20 cellular contexts compared by ENCODE assay signal in genomic region chr4:184463158-184463557, GRCh38. TPM values are rescaled to one million over a fixed set of nuclear protein-coding genes. Genes with fewer than 3 reads are reported as not detected.
DNase-seq lines count a peak whose midpoint lies in the region; ATAC-seq, FAIRE-seq and TF ChIP-seq lines count a peak whose summit lies in the region.
"Had no signal": no experiment of that assay in that cellular context is flagged by ENCODE, and none has a peak within 500 bp of the region (broad histone marks: within the 10 kb centered on the region; RNA-seq: fewer than 3 reads in every experiment).

No MANE protein-coding gene starts in this region.

- no peak overlapping the region for H2AK5ac ChIP-seq in H1 (ENCODE audit: low read depth, low read length)

- FAIRE-seq in H1 (lab: Jason Lieb, UNC): no peak
- FAIRE-seq: A204.1 had no signal

- H3K36me3 ChIP-seq in KMS-11 (ENCODE audit: insufficient read depth) (no peaks in the 10 kb centered on the region), H1 (ENCODE audit: control insufficient read depth in 2 of 4, insufficient read depth in 4 of 4, low read length in 3 of 4) (no peaks in the 10 kb centered on the region), PC-3 (ENCODE audit: low read depth, low read length) (no peaks in the 10 kb centered on the region)
- H3K36me3 ChIP-seq: MG63 had no signal

- peaks cover 68% of the 10 kb centered on the region for H3K4me1 ChIP-seq in KMS-11 (ENCODE audit: low read depth, poor library complexity, severe bottlenecking)
- H3K4me1 ChIP-seq in H1 (replicated peaks in 1 of 4; ENCODE audit: control insufficient read depth in 3 of 4, insufficient read depth in 4 of 4, low read length in 3 of 4): peaks cover 0 to 15% (median 7%) of the 10 kb centered on the region in 4 experiments; a peak in 6 of 7 replicates
- no peaks in the 10 kb centered on the region for H3K4me1 ChIP-seq in PC-3 (ENCODE audit: insufficient read depth, low read length)

- H3K4me3 Mint-ChIP-seq in stimulated activated naive CD8-positive, alpha-beta T cell treated with anti-CD3 and anti-CD28 coated beads, Interleukin-15, Interleukin-2, amounts not matched to agents 100 ng/mL and 50 ng/mL, for 24 hours: no peak overlapping the region
- no peak overlapping the region for H3K4me3 Mint-ChIP-seq in stimulated activated naive CD8-positive, alpha-beta T cell treated with anti-CD3 and anti-CD28 coated beads, Interleukin-15, amount 100 ng/mL, for 72 hours

- H4K20me1 ChIP-seq in KMS-11 (ENCODE audit: insufficient read depth) (no peaks in the 10 kb centered on the region), H1 (replicated peaks in 1 of 2; ENCODE audit: control insufficient read depth in 1 of 2, insufficient read depth in 2 of 2, low read length in 2 of 2) (peaks cover 3 to 5% of the 10 kb centered on the region in 2 experiments), PC-3 (ENCODE audit: low read length) (no peaks in the 10 kb centered on the region)

- H3K23ac ChIP-seq in H1 (ENCODE audit: insufficient read length): no peak overlapping the region

- H4K91ac ChIP-seq in H1 (replicated peaks; ENCODE audit: insufficient read length, low read length): no peak overlapping the region

- H2BK15ac ChIP-seq in H1 (ENCODE audit: low read length): no peak overlapping the region

- TF ChIP-seq CTCF in KMS-11 (conservative IDR thresholded peaks at IDR 0.05; ENCODE audit: low read depth, low read length) (no peak), H1 (IDR thresholded peaks at IDR 0.05; ENCODE audit: control extremely low read depth in 1 of 3, insufficient read depth in 1 of 3, low read depth in 1 of 3, low read length in 3 of 3) (no peak), PC-3 (conservative IDR thresholded peaks at IDR 0.05; ENCODE audit: low read depth, low read length) (no peak)

- H2AFZ ChIP-seq in KMS-11 (ENCODE audit: low read depth) (no peak overlapping the region), H1 (ENCODE audit: low read length) (no peak overlapping the region), PC-3 (ENCODE audit: low read length) (no peak overlapping the region)

- CTCF ChIA-PET in H1 (lab: Charles Lee; ENCODE audit: partially characterized antibody): interaction anchor here (0.9 to 1.8 kb wide), 2 partner anchors 50 to 365 kb away, joined by 3 to 4 read pairs; no protein-coding TSS in a partner anchor
- CTCF ChIA-PET in PC-3 (lab: Charles Lee): no interaction called here

- H3K27ac ChIP-seq in KMS-11 (no peak overlapping the region), H1 (ENCODE audit: low read depth, low read length) (no peak overlapping the region), PC-3 (ENCODE audit: low read length) (no peak overlapping the region)
- H3K27ac ChIP-seq: SK-N-MC had no signal

- no peak overlapping the region for H3K14ac ChIP-seq in H1 (ENCODE audit: insufficient read length)

- no peaks in the 10 kb centered on the region for H3K9me3 Mint-ChIP-seq in stimulated activated naive CD8-positive, alpha-beta T cell treated with anti-CD3 and anti-CD28 coated beads, Interleukin-15, Interleukin-2, amounts not matched to agents 100 ng/mL and 50 ng/mL, for 24 hours
- peaks cover 0 to 4% of the 10 kb centered on the region in 2 donors for H3K9me3 Mint-ChIP-seq in stimulated activated naive CD8-positive, alpha-beta T cell treated with anti-CD3 and anti-CD28 coated beads, Interleukin-15, amount 100 ng/mL, for 72 hours

- H3K79me2 ChIP-seq in KMS-11 (ENCODE audit: insufficient read depth, low read depth) (peaks cover 88% of the 10 kb centered on the region), H1 (ENCODE audit: control insufficient read depth in 1 of 2, insufficient read depth in 2 of 2, low read length in 2 of 2) (peaks cover 0 to 81% of the 10 kb centered on the region in 2 experiments; a peak in 2 of 4 replicates), PC-3 (ENCODE audit: low read length) (peaks cover 39% of the 10 kb centered on the region)

- no peak overlapping the region for H4K8ac ChIP-seq in H1 (ENCODE audit: extremely low read depth, insufficient read depth, low read length)

- POLR2A ChIA-PET in H1 (lab: Charles Lee; ENCODE audit: partially characterized antibody) (no interaction called here), PC-3 (lab: Charles Lee; ENCODE audit: unreplicated experiment) (interaction anchor here (0.6 kb wide), 1 partner anchor 12 kb away, joined by 17 read pairs; no protein-coding TSS in a partner anchor)

- H3K36me3 Mint-ChIP-seq in stimulated activated naive CD8-positive, alpha-beta T cell treated with anti-CD3 and anti-CD28 coated beads, Interleukin-15, Interleukin-2, amounts not matched to agents 100 ng/mL and 50 ng/mL, for 24 hours (ENCODE audit: low read depth): peaks cover 17% of the 10 kb centered on the region

- no peaks in the 10 kb centered on the region for H3K9me2 ChIP-seq in PC-3 (replicated peaks; ENCODE audit: low read length)

- H3K4me2 ChIP-seq in KMS-11 (peak overlapping the region; percentile 8; the same call in 1 of the 2 replicates), H1 (ENCODE audit: insufficient read depth in 1 of 2, low read depth in 2 of 2, low read length in 2 of 2) (no peak overlapping the region), PC-3 (ENCODE audit: low read length) (no peak overlapping the region)

- H3K4me1 Mint-ChIP-seq in stimulated activated naive CD8-positive, alpha-beta T cell treated with anti-CD3 and anti-CD28 coated beads, Interleukin-15, Interleukin-2, amounts not matched to agents 100 ng/mL and 50 ng/mL, for 24 hours (ENCODE audit: low read depth): peaks cover 77% of the 10 kb centered on the region
- H3K4me1 Mint-ChIP-seq in stimulated activated naive CD8-positive, alpha-beta T cell treated with anti-CD3 and anti-CD28 coated beads, Interleukin-15, amount 100 ng/mL, for 72 hours: peaks cover 71% of the 10 kb centered on the region

- no peak overlapping the region for H4K5ac ChIP-seq in H1 (ENCODE audit: insufficient read length, low read depth, low read length)

- no peak overlapping the region for H2BK20ac ChIP-seq in H1 (ENCODE audit: low read length)

- H3F3A ChIP-seq in PC-3 (ENCODE audit: low read length, unreplicated experiment): no peaks in the 10 kb centered on the region

- H2BK12ac ChIP-seq in H1 (ENCODE audit: low read depth, low read length): no peak overlapping the region

- no peak for ATAC-seq in stimulated activated naive CD8-positive, alpha-beta T cell treated with anti-CD3 and anti-CD28 coated beads, Interleukin-15, Interleukin-2, amounts not matched to agents 100 U/mL and 50 U/mL, for 24 hours
- peak; percentile 40 for ATAC-seq in stimulated activated naive CD8-positive, alpha-beta T cell treated with anti-CD3 and anti-CD28 coated beads, Interleukin-15, amount 100 ng/mL, for 72 hours
- ATAC-seq in PC-3: no peak

- H3K9me3 ChIP-seq in H1 (ENCODE audit: insufficient read depth in 2 of 2, low read depth in 1 of 2, low read length in 1 of 2) (no peaks in the 10 kb centered on the region), PC-3 (ENCODE audit: low read length) (no peaks in the 10 kb centered on the region)
- H3K9me3 ChIP-seq: MG63 had no signal

- H3K79me1 ChIP-seq in H1 (ENCODE audit: low read depth, low read length): peaks cover 3% of the 10 kb centered on the region

- H3K27ac Mint-ChIP-seq in stimulated activated naive CD8-positive, alpha-beta T cell treated with anti-CD3 and anti-CD28 coated beads, Interleukin-15, Interleukin-2, amounts not matched to agents 100 ng/mL and 50 ng/mL, for 24 hours: peak overlapping the region; percentile 39
- H3K27ac Mint-ChIP-seq in stimulated activated naive CD8-positive, alpha-beta T cell treated with anti-CD3 and anti-CD28 coated beads, Interleukin-15, amount 100 ng/mL, for 72 hours: no peak overlapping the region

- H3K27me3 Mint-ChIP-seq in stimulated activated naive CD8-positive, alpha-beta T cell treated with anti-CD3 and anti-CD28 coated beads, Interleukin-15, Interleukin-2, amounts not matched to agents 100 ng/mL and 50 ng/mL, for 24 hours: no peaks in the 10 kb centered on the region
- H3K27me3 Mint-ChIP-seq in stimulated activated naive CD8-positive, alpha-beta T cell treated with anti-CD3 and anti-CD28 coated beads, Interleukin-15, amount 100 ng/mL, for 72 hours: no peaks in the 10 kb centered on the region

- H3K56ac ChIP-seq in H1 (replicated peaks; ENCODE audit: insufficient read length, low read depth, low read length): no peak overlapping the region

- no peak overlapping the region for H2BK5ac ChIP-seq in H1 (ENCODE audit: low read depth, low read length)

- no peak overlapping the region for H3K9ac ChIP-seq in KMS-11
- no peak overlapping the region for H3K9ac ChIP-seq in H1 (replicated peaks in 1 of 4; ENCODE audit: extremely low read depth in 1 of 4, low read depth in 3 of 4, low read length in 3 of 4)
- H3K9ac ChIP-seq in PC-3 (ENCODE audit: low read length): no peak overlapping the region

- intact Hi-C loops in PC-3 (cut with micrococcal nuclease): no loop called here

- H3K18ac ChIP-seq in H1 (ENCODE audit: extremely low read depth, low read length): no peak overlapping the region

- no peak for DNase-seq in stimulated activated naive CD8-positive, alpha-beta T cell treated with anti-CD3 and anti-CD28 coated beads, Interleukin-15, Interleukin-2, amounts not matched to agents 100 U/mL and 50 U/mL, for 24 hours
- no peak for DNase-seq in H1 (ENCODE audit: low read depth in 1 of 2, low spot score in 2 of 2)
- no peak for DNase-seq in stimulated activated naive CD8-positive, alpha-beta T cell treated with anti-CD3 and anti-CD28 coated beads, Interleukin-15, amount 100 ng/mL, for 72 hours
- no peak for DNase-seq in activated CD4-positive, alpha-beta T cell treated with anti-CD3 and anti-CD28 coated beads, Interleukin-2, amount 50 U/mL, for 1 hour
- no peak for DNase-seq in PC-3
- DNase-seq in amniotic stem cell (lab: John Stamatoyannopoulos, UW): no peak
- DNase-seq: DMS79 treated with DMSO at 0.1 percent for 48 hours, H7, Karpas-422, MG63, NCI-H1092 treated with DMSO at 0.1 percent for 48 hours, NCI-H146, NCI-H2081 treated with DMSO at 0.1 percent for 48 hours, NCI-H748 treated with DMSO at 0.1 percent for 48 hours, OCI-M1, SHP77 had no signal

- BruUV-seq in PC-3 (replicated peaks; lab: Mats Ljungman, UMichigan): no TSS peak

- no peak for TF ChIP-seq RAD21 in H1 (IDR thresholded peaks at IDR 0.05 in 1 of 2, conservative IDR thresholded peaks at IDR 0.05 in 1 of 2; ENCODE audit: low read depth in 2 of 2, low read length in 2 of 2)

- TF ChIP-seq EP300 in H1 (IDR thresholded peaks at IDR 0.05; ENCODE audit: borderline replicate concordance in 1 of 2, low read depth in 2 of 2, low read length in 2 of 2): no peak

- no peaks in the 10 kb centered on the region for H3K23me2 ChIP-seq in H1 (ENCODE audit: low read depth, low read length)

- 98% methylated on average over 2 of the region's 2 CpGs; no CpG with 5 or more reads in 1 of the 2 experiments for WGBS in H1 (ENCODE audit: extremely low coverage in 1 of 2, insufficient coverage in 1 of 2, insufficient read length in 1 of 2, insufficient replicate concordance in 2 of 2, low coverage in 1 of 2, low lambda C conversion rate in 2 of 2, missing lambda C conversion rate in 1 of 2), 2 experiments

- H3K27me3 ChIP-seq in KMS-11 (ENCODE audit: insufficient read depth, low read depth) (no peaks in the 10 kb centered on the region), H1 (replicated peaks in 1 of 4; ENCODE audit: control insufficient read depth in 3 of 4, extremely low read depth in 1 of 4, insufficient read depth in 3 of 4, low read length in 3 of 4) (no peaks in the 10 kb centered on the region), PC-3 (ENCODE audit: low read length) (no peaks in the 10 kb centered on the region)
- H3K27me3 ChIP-seq: MG63 had no signal

- no peak overlapping the region for H3K4ac ChIP-seq in H1 (replicated peaks; ENCODE audit: insufficient read length, low read depth, low read length)

- H2BK120ac ChIP-seq in H1 (replicated peaks; ENCODE audit: low read depth, low read length): no peak overlapping the region

- H3K4me3 ChIP-seq in KMS-11 (IDR thresholded peaks at IDR 0.05; ENCODE audit: insufficient read depth, low read depth, low read length) (no peak overlapping the region), H1 (ENCODE audit: extremely low read depth in 1 of 4, insufficient read depth in 2 of 4, low read depth in 3 of 4, low read length in 4 of 4) (no peak overlapping the region), PC-3 (ENCODE audit: low read length) (no peak overlapping the region)
- H3K4me3 ChIP-seq: MG63, SK-N-MC had no signal

- no peak for TF ChIP-seq POLR2A in H1 (IDR thresholded peaks at IDR 0.05; ENCODE audit: control extremely low read depth in 1 of 2, low read depth in 2 of 2, low read length in 2 of 2)

RNA-seq across cellular contexts. Expression of gene IRF2, which starts 11.2 kb away (rescaled TPM):
- 12.5 and 13.8 TPM in 2 replicates for total RNA-seq in H1 (2021; fragmentation: NEBNext Ultra II Directional; extraction: Animal tissue kit (Norgen Biotek cat#: 25700))
- 10.7 and 17.0 TPM in 2 replicates for polyA plus RNA-seq in H1 (2011; rRNA removed)
- 11.9 TPM for polyA plus RNA-seq in H1 (2011; cell fraction: cytosol; rRNA removed)
- 10.1 TPM for polyA plus RNA-seq in H1 (2011; cell fraction: nucleus; rRNA removed)
- polyA plus RNA-seq in H1 (2012, experiment 1 of 2): 11.2 to 13.5 TPM (median 13.0 TPM) in 4 replicates
- polyA plus RNA-seq in H1 (2012, experiment 2 of 2): 3.0 TPM
- 8.7 TPM for polyA plus RNA-seq in H1 (2013, experiment 1 of 2)
- 6.7 TPM for polyA plus RNA-seq in H1 (2013, experiment 2 of 2)
- 19.2 and 25.2 TPM in 2 replicates for polyA minus RNA-seq in H1 (2011; rRNA and poly(A)+ RNA removed)
- 19.8 TPM for polyA minus RNA-seq in H1 (2011; cell fraction: cytosol; rRNA and poly(A)+ RNA removed)
- polyA minus RNA-seq in H1 (2011; cell fraction: nucleus; rRNA and poly(A)+ RNA removed): 16.6 TPM
- 7.7 TPM in 2 replicates for total RNA-seq in PC-3 (2014; rRNA removed)
